Comparison of ENCODE assay signal across 37 cellular contexts in the genomic region with DNA sequence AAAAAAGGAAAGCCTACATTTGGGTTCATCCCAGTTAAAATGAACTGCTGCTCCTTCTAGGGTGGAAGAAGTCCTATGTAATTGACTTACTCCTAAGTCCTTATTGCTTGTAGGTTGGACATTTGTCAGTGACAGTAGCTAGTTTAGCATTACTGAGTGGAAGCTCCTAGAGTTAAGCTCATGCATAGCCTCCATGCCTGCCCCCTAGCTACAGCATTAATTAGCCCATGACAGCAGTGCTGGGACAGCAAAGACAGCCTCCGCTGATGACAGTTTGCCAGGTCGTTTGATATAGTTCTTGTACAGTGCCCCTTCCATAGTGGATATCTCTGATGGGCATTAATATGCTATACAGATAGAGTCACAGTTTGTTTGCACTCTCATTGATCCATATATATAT. TPM values are rescaled to one million over a fixed set of nuclear protein-coding genes. Genes with fewer than 3 reads are reported as not detected.
"Had no signal": no experiment of that assay in that cellular context is flagged by ENCODE, and none has a peak within 500 bp of the region (broad histone marks: within the 10 kb centered on the region; RNA-seq: fewer than 3 reads in every experiment).

No MANE protein-coding gene starts in this region.

- H3K36me3 Mint-ChIP-seq: activated CD4-positive, alpha-beta memory T cell treated with anti-CD3 and anti-CD28 coated beads for 36 hours; activated naive CD4-positive, alpha-beta T cell treated with anti-CD3 and anti-CD28 coated beads, Interleukin-2, amount 50 U/mL, for 72 hours had no signal

- H3K27me3 Mint-ChIP-seq: activated CD4-positive, alpha-beta memory T cell treated with anti-CD3 and anti-CD28 coated beads for 36 hours had no signal

- H3K27ac ChIP-seq: adrenal gland, body of pancreas, breast epithelium, SJCRH30, SK-N-MC had no signal

- H3K4me1 ChIP-seq: adrenal gland, body of pancreas, breast epithelium, SJCRH30 had no signal

- H3K4me1 Mint-ChIP-seq: activated B cell treated with CpG ODN at 0.5 μM for 24 hours had no signal

- H3K4me3 Mint-ChIP-seq: activated B cell treated with CpG ODN at 0.5 μM for 24 hours; activated CD4-positive, alpha-beta memory T cell treated with anti-CD3 and anti-CD28 coated beads for 36 hours; activated naive CD4-positive, alpha-beta T cell treated with anti-CD3 and anti-CD28 coated beads for 36 hours; activated T-cell treated with anti-CD3 and anti-CD28 coated beads, Interleukin-2, amount 50 U/mL, for 4 hours; activated T-helper 1 cell treated with anti-CD3 and anti-CD28 coated beads, Interleukin-12 subunit alpha, Interleukin-12 subunit beta, Interleukin-2, Interleukin-4 antibody, amounts not matched to agents 30 ng/mL and 10 ng/mL and 1 ng/mL, durations not matched to agents 14 hours and 24 hours and 36 hours had no signal

- ATAC-seq: activated naive CD4-positive, alpha-beta T cell treated with anti-CD3 and anti-CD28 coated beads, Interleukin-2, amount 50 U/mL, for 72 hours; activated T-cell treated with anti-CD3 and anti-CD28 coated beads, Interleukin-2, amount 50 U/mL, for 4 hours; body of pancreas; Panc1 had no signal

- H3K27me3 ChIP-seq: adrenal gland, body of pancreas, breast epithelium, MG63, SJCRH30 had no signal

- H3K27ac Mint-ChIP-seq: activated B cell treated with CpG ODN at 0.5 μM for 24 hours; activated CD4-positive, alpha-beta memory T cell treated with anti-CD3 and anti-CD28 coated beads for 36 hours; activated naive CD4-positive, alpha-beta T cell treated with anti-CD3 and anti-CD28 coated beads for 36 hours; activated naive CD4-positive, alpha-beta T cell treated with anti-CD3 and anti-CD28 coated beads, Interleukin-2, amount 50 U/mL, for 72 hours; activated T-helper 1 cell treated with anti-CD3 and anti-CD28 coated beads, Interleukin-12 subunit alpha, Interleukin-12 subunit beta, Interleukin-2, Interleukin-4 antibody, amounts not matched to agents 30 ng/mL and 10 ng/mL and 1 ng/mL, durations not matched to agents 14 hours and 24 hours and 36 hours had no signal

- H3K4me3 ChIP-seq: adrenal gland, body of pancreas, breast epithelium, MG63, SJCRH30, SK-N-MC had no signal

- DNase-seq: activated B cell treated with CpG ODN at 0.5 μM for 24 hours; activated CD4-positive, alpha-beta memory T cell treated with anti-CD3 and anti-CD28 coated beads for 36 hours; activated CD4-positive, alpha-beta T cell treated with anti-CD3 and anti-CD28 coated beads for 4 hours; activated CD4-positive, alpha-beta T cell treated with anti-CD3 and anti-CD28 coated beads, Interleukin-2, amount 50 U/mL, for 1 hour; activated CD4-positive, CD25-positive, alpha-beta regulatory T cell treated with anti-CD3 and anti-CD28 coated beads, Interleukin-2, amount 50 U/mL, for 72 hours; activated CD8-positive, alpha-beta memory T cell treated with anti-CD3 and anti-CD28 coated beads, Interleukin-2, amount 50 U/mL, for 4 hours; activated gamma-delta T cell treated with Interleukin-2 at 50 U/mL for 16 hours; activated naive CD4-positive, alpha-beta T cell treated with anti-CD3 and anti-CD28 coated beads for 36 hours; activated T-cell treated with anti-CD3 and anti-CD28 coated beads for 4 hours; activated T-cell treated with anti-CD3 and anti-CD28 coated beads, Interleukin-2, amount 50 U/mL, for 4 hours; adrenal gland; body of pancreas; Kasumi-1; MG63; MV-4-11; NCI-H1092; NCI-H1436 treated with DMSO at 0.1 percent for 48 hours; NCI-H1694 treated with DMSO at 0.1 percent for 48 hours; NCI-H2029; NCI-H2107; NCI-H2171; NCI-H446; NCI-H510A treated with DMSO at 0.1 percent for 48 hours; NCI-H526 treated with DMSO at 0.1 percent for 48 hours; NCI-H774; SHP77; T1000 had no signal

- H3K36me3 ChIP-seq: adrenal gland, breast epithelium, MG63, SJCRH30 had no signal

- H3K9me3 ChIP-seq: adrenal gland, body of pancreas, breast epithelium, MG63, SJCRH30 had no signal

- H3K9me3 Mint-ChIP-seq: activated T-cell treated with anti-CD3 and anti-CD28 coated beads, Interleukin-2, amount 50 U/mL, for 4 hours; activated T-helper 1 cell treated with anti-CD3 and anti-CD28 coated beads, Interleukin-12 subunit alpha, Interleukin-12 subunit beta, Interleukin-2, Interleukin-4 antibody, amounts not matched to agents 30 ng/mL and 10 ng/mL and 1 ng/mL, durations not matched to agents 14 hours and 24 hours and 36 hours had no signal

RNA-seq across cellular contexts. Expression of a gene that starts 18.7 kb away (rescaled TPM):
- total RNA-seq: activated CD4-positive, alpha-beta memory T cell treated with anti-CD3 and anti-CD28 coated beads for 36 hours; activated naive CD4-positive, alpha-beta T cell treated with anti-CD3 and anti-CD28 coated beads for 36 hours; activated naive CD4-positive, alpha-beta T cell treated with anti-CD3 and anti-CD28 coated beads, Interleukin-2, amount 50 U/mL, for 72 hours; activated T-cell treated with anti-CD3 and anti-CD28 coated beads, Interleukin-2, amount 50 U/mL, for 4 hours; activated T-helper 1 cell treated with anti-CD3 and anti-CD28 coated beads, Interleukin-12 subunit alpha, Interleukin-12 subunit beta, Interleukin-2, Interleukin-4 antibody, amounts not matched to agents 30 ng/mL and 10 ng/mL and 1 ng/mL, durations not matched to agents 14 hours and 24 hours and 36 hours; cardiac septum; RPMI7951; T-helper 1 cell treated with Interleukin-12 subunit alpha and Interleukin-12 subunit beta and Interleukin-4 antibody, amounts not matched to agents 30 ng/mL and 1 ng/mL, for 36 hours; T-helper 2 cell treated with Interferon-gamma antibody and Interleukin-4, amounts not matched to agents 100 ng/mL and 5 ng/mL, for 36 hours had no signal
